In the genomic region with DNA sequence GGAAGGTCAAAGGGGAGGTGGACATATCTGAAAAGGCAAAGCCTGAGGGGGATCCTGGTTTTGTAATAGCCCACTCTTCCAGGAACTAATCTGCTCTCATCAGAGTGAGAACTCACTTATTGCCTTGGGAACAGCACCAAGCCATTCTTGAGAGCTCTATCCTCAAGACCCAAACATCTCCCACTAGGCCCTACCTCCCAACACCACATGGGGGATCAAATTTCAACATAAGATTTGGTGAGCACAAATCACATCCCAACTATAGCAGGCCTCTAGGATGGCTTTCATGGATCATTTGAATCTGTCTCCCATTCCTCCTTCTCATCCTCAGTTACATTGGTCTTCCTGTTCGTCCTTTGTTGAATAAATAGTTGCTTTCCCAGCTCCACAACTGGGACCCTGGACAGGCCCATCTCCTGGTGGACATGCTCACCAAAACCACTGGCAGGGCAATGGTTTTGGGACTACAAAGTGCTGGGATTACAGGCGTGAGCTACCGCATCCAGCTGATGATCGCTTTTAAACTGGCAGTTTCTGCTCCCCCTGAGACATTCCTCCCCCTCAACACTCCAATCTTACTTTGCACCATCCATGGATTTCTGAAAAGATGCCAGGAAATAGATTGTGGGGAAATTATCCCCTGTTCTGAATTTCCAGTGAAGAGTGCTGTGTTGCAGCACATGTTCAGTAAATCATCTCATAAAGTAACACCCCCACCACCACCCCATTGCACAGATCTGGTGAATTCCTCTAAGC, we compare ENCODE assay signal across 14 cellular contexts. TPM values are rescaled to one million over a fixed set of nuclear protein-coding genes. Genes with fewer than 3 reads are reported as not detected.
DNase-seq lines count a peak whose midpoint lies in the region; ATAC-seq, FAIRE-seq and TF ChIP-seq lines count a peak whose summit lies in the region.
"Had no signal": no experiment of that assay in that cellular context is flagged by ENCODE, and none has a peak within 500 bp of the region (broad histone marks: within the 10 kb centered on the region; RNA-seq: fewer than 3 reads in every experiment).

No MANE protein-coding gene starts in this region.

- 0 out of 2 replicates have a peak overlapping the region, but pooled peaks have one; percentile 70 for H2AFZ ChIP-seq in H1 (ENCODE audit: low read length)

- H4K20me1 ChIP-seq in H1 (replicated peaks in 1 of 2; ENCODE audit: control insufficient read depth in 1 of 2, insufficient read depth in 2 of 2, low read length in 2 of 2) = peaks cover 0 to 6% of the 10 kb centered on the region in 2 experiments

- no peak overlapping the region for H2BK5ac ChIP-seq in H1 (ENCODE audit: low read depth, low read length)

- WGBS in heart left ventricle, 4 donors = 88 to 96% (median 92%) methylated on average over 4 of the region's 4 CpGs
- WGBS in H1 (ENCODE audit: extremely low coverage in 1 of 2, insufficient coverage in 1 of 2, insufficient read length in 1 of 2, insufficient replicate concordance in 2 of 2, low coverage in 1 of 2, low lambda C conversion rate in 2 of 2, missing lambda C conversion rate in 1 of 2), 2 experiments = 85% methylated on average over 4 of the region's 4 CpGs; no CpG with 5 or more reads in 1 of the 2 experiments

- no peaks in the 10 kb centered on the region for H3K36me3 ChIP-seq in heart left ventricle
- no peaks in the 10 kb centered on the region for H3K36me3 ChIP-seq in right atrium auricular region
- H3K36me3 ChIP-seq in H1 (ENCODE audit: control insufficient read depth in 2 of 4, insufficient read depth in 4 of 4, low read length in 3 of 4) = no peaks in the 10 kb centered on the region
- no peaks in the 10 kb centered on the region for H3K36me3 ChIP-seq in upper lobe of right lung

- no peak overlapping the region for H2BK12ac ChIP-seq in H1 (ENCODE audit: low read depth, low read length)

- H3K79me2 ChIP-seq in H1 (ENCODE audit: control insufficient read depth in 1 of 2, insufficient read depth in 2 of 2, low read length in 2 of 2) = 0 out of 4 replicates have a peak, but pooled peaks cover 0 to 3% of the 10 kb centered on the region in 2 experiments

- peak in 1 of 4 donors; percentile 4 for ATAC-seq in heart left ventricle
- ATAC-seq in omental fat pad (ENCODE audit: low FRiP score) = peak; percentile 25
- no peak for ATAC-seq in upper lobe of right lung

- H4K8ac ChIP-seq in H1 (ENCODE audit: extremely low read depth, insufficient read depth, low read length) = no peak overlapping the region

- TF ChIP-seq CTCF in heart left ventricle (IDR thresholded peaks at IDR 0.05) = no peak
- no peak for TF ChIP-seq CTCF in right atrium auricular region (IDR thresholded peaks at IDR 0.05)
- no peak for TF ChIP-seq CTCF in H1 (IDR thresholded peaks at IDR 0.05; ENCODE audit: control extremely low read depth in 1 of 3, insufficient read depth in 1 of 3, low read depth in 1 of 3, low read length in 3 of 3)
- no peak for TF ChIP-seq CTCF in omental fat pad (IDR thresholded peaks at IDR 0.05)
- no peak for TF ChIP-seq CTCF in upper lobe of right lung (IDR thresholded peaks at IDR 0.05)

- H3K27me3 ChIP-seq in heart left ventricle (no peaks in the 10 kb centered on the region), right atrium auricular region (no peaks in the 10 kb centered on the region), H1 (replicated peaks in 1 of 4; ENCODE audit: control insufficient read depth in 3 of 4, extremely low read depth in 1 of 4, insufficient read depth in 3 of 4, low read length in 3 of 4) (no peaks in the 10 kb centered on the region), upper lobe of right lung (no peaks in the 10 kb centered on the region)
- H3K27me3 ChIP-seq: dorsolateral prefrontal cortex had no signal

- H3K56ac ChIP-seq in H1 (replicated peaks; ENCODE audit: insufficient read length, low read depth, low read length) = no peak overlapping the region

- TF ChIP-seq RAD21 in H1 (IDR thresholded peaks at IDR 0.05 in 1 of 2, conservative IDR thresholded peaks at IDR 0.05 in 1 of 2; ENCODE audit: low read depth in 2 of 2, low read length in 2 of 2) = no peak

- H3K4me1 ChIP-seq in heart left ventricle = peaks cover 4 to 70% (median 43%) of the 10 kb centered on the region in 12 donors
- H3K4me1 ChIP-seq in right atrium auricular region = peaks cover 0 to 48% of the 10 kb centered on the region in 2 donors
- H3K4me1 ChIP-seq in H1 (replicated peaks in 1 of 4; ENCODE audit: control insufficient read depth in 3 of 4, insufficient read depth in 4 of 4, low read length in 3 of 4) = 0 out of 7 replicates have a peak, but pooled peaks cover 0 to 2% (median 0%) of the 10 kb centered on the region in 4 experiments
- H3K4me1 ChIP-seq in upper lobe of right lung = peaks cover 43% of the 10 kb centered on the region

- H3K4ac ChIP-seq in H1 (replicated peaks; ENCODE audit: insufficient read length, low read depth, low read length) = no peak overlapping the region

- DNase-seq in heart left ventricle (no peak), right atrium auricular region (ENCODE audit: low spot score) (no peak), H1 (ENCODE audit: low read depth in 1 of 2, low spot score in 2 of 2) (no peak), omental fat pad (ENCODE audit: low spot score) (no peak), upper lobe of right lung (no peak), NCI-H774 (lab: John Stamatoyannopoulos, UW) (no peak), amygdala (lab: John Stamatoyannopoulos, UW) (no peak), DMS53 (lab: John Stamatoyannopoulos, UW) (no peak)
- DNase-seq: DMS 273 treated with DMSO at 0.1 percent for 48 hours, NCI-H1105, NCI-H524, retina had no signal

- no peak overlapping the region for H2BK15ac ChIP-seq in H1 (ENCODE audit: low read length)

- TF ChIP-seq POLR2A in heart left ventricle (IDR thresholded peaks at IDR 0.05) (no peak), H1 (IDR thresholded peaks at IDR 0.05; ENCODE audit: control extremely low read depth in 1 of 2, low read depth in 2 of 2, low read length in 2 of 2) (no peak)

- peaks cover 7% of the 10 kb centered on the region; the same call in 1 of the 2 replicates for H3K23me2 ChIP-seq in H1 (ENCODE audit: low read depth, low read length)

- H3K9ac ChIP-seq in H1 (replicated peaks in 1 of 4; ENCODE audit: extremely low read depth in 1 of 4, low read depth in 3 of 4, low read length in 3 of 4) = no peak overlapping the region

- CTCF ChIA-PET in H1 (lab: Charles Lee; ENCODE audit: partially characterized antibody) = interaction anchor here (0.5 to 5.5 kb wide), 14 partner anchors 10 to 1713 kb away, joined by 3 to 24 read pairs (median 4); no protein-coding TSS in a partner anchor

- no peak overlapping the region for H3K18ac ChIP-seq in H1 (ENCODE audit: extremely low read depth, low read length)

- H3K9me3 ChIP-seq in heart left ventricle = no peaks in the 10 kb centered on the region
- no peaks in the 10 kb centered on the region for H3K9me3 ChIP-seq in right atrium auricular region
- H3K9me3 ChIP-seq in H1 (ENCODE audit: insufficient read depth in 2 of 2, low read depth in 1 of 2, low read length in 1 of 2) = no peaks in the 10 kb centered on the region
- no peaks in the 10 kb centered on the region for H3K9me3 ChIP-seq in upper lobe of right lung

- no peaks in the 10 kb centered on the region; the same call in 1 of the 2 replicates for H3K79me1 ChIP-seq in H1 (ENCODE audit: low read depth, low read length)

- no peak overlapping the region for H4K91ac ChIP-seq in H1 (replicated peaks; ENCODE audit: insufficient read length, low read length)

- no peak overlapping the region for H3K14ac ChIP-seq in H1 (ENCODE audit: insufficient read length)

- H2BK20ac ChIP-seq in H1 (ENCODE audit: low read length) = no peak overlapping the region

- POLR2A ChIA-PET in H1 (lab: Charles Lee; ENCODE audit: partially characterized antibody) = no interaction called here

- no peak overlapping the region for H3K4me2 ChIP-seq in H1 (ENCODE audit: insufficient read depth in 1 of 2, low read depth in 2 of 2, low read length in 2 of 2)

- intact Hi-C loops in heart left ventricle (cut with DNase I) (loop anchor here in 4 of 10 donors (2.0 to 5.0 kb wide), 3 partner anchors 54 to 66 kb away; no protein-coding TSS in a partner anchor), upper lobe of right lung (cut with DNase I) (loop anchor here (10.0 kb wide), 1 partner anchor 58 kb away; no protein-coding TSS in a partner anchor)

- H3K4me3 ChIP-seq in heart left ventricle (no peak overlapping the region), right atrium auricular region (no peak overlapping the region), H1 (ENCODE audit: extremely low read depth in 1 of 4, insufficient read depth in 2 of 4, low read depth in 3 of 4, low read length in 4 of 4) (no peak overlapping the region), upper lobe of right lung (no peak overlapping the region)
- H3K4me3 ChIP-seq: dorsolateral prefrontal cortex had no signal

- no peak overlapping the region for H2BK120ac ChIP-seq in H1 (replicated peaks; ENCODE audit: low read depth, low read length)

- H3K23ac ChIP-seq in H1 (ENCODE audit: insufficient read length) = no peak overlapping the region

- H4K5ac ChIP-seq in H1 (ENCODE audit: insufficient read length, low read depth, low read length) = no peak overlapping the region

- no peak overlapping the region for H2AK5ac ChIP-seq in H1 (ENCODE audit: low read depth, low read length)

- TF ChIP-seq EP300 in H1 (IDR thresholded peaks at IDR 0.05; ENCODE audit: borderline replicate concordance in 1 of 2, low read depth in 2 of 2, low read length in 2 of 2) = no peak

- peak overlapping the region in 8 of 12 donors; percentile 26 to 78 (median 56) for H3K27ac ChIP-seq in heart left ventricle
- peak overlapping the region in 1 of 2 donors; percentile 38 for H3K27ac ChIP-seq in right atrium auricular region
- H3K27ac ChIP-seq in H1 (ENCODE audit: low read depth, low read length) = no peak overlapping the region
- peak overlapping the region; percentile 24 for H3K27ac ChIP-seq in upper lobe of right lung

- no peak for FAIRE-seq in H1 (lab: Jason Lieb, UNC)
- FAIRE-seq: A204.1 had no signal

RNA-seq across cellular contexts. Expression of a gene that starts 42.6 kb away (rescaled TPM):
- total RNA-seq in heart left ventricle = 10 to 100 TPM; 47.4 to 88.8 (median 63.4) TPM
- polyA plus RNA-seq in heart left ventricle = 100 to 1,000 TPM in 1 of 2 donors, 10 to 100 TPM in 1; 16.1 to 113 TPM
- total RNA-seq in right atrium auricular region = 10 to 100 TPM; 48.7 to 77.5 TPM
- 74.2 and 76.2 TPM in 2 replicates for total RNA-seq in H1 (2021; fragmentation: NEBNext Ultra II Directional; extraction: Animal tissue kit (Norgen Biotek cat#: 25700))
- 29.2 and 35.2 TPM in 2 replicates for polyA plus RNA-seq in H1 (2011; rRNA removed)
- polyA plus RNA-seq in H1 (2011; cell fraction: cytosol; rRNA removed) = 45.2 TPM
- 32.5 TPM for polyA plus RNA-seq in H1 (2011; cell fraction: nucleus; rRNA removed)
- polyA plus RNA-seq in H1 (2012, experiment 1 of 2) = 34.8 to 54.7 TPM (median 42.9 TPM) in 4 replicates
- 12.4 TPM for polyA plus RNA-seq in H1 (2012, experiment 2 of 2)
- 62.6 TPM for polyA plus RNA-seq in H1 (2013, experiment 1 of 2)
- polyA plus RNA-seq in H1 (2013, experiment 2 of 2) = 82.9 TPM
- 58.1 and 81.8 TPM in 2 replicates for polyA minus RNA-seq in H1 (2011; rRNA and poly(A)+ RNA removed)
- 49.1 TPM for polyA minus RNA-seq in H1 (2011; cell fraction: cytosol; rRNA and poly(A)+ RNA removed)
- polyA minus RNA-seq in H1 (2011; cell fraction: nucleus; rRNA and poly(A)+ RNA removed) = 43.8 TPM
- total RNA-seq in omental fat pad = 100 to 1,000 TPM in 1 of 4 donors, 10 to 100 TPM in 3; 88.1 to 118 (median 95.6) TPM
- total RNA-seq in upper lobe of right lung = 104 TPM
